19 cellular contexts compared by ENCODE assay signal in the genomic region with DNA sequence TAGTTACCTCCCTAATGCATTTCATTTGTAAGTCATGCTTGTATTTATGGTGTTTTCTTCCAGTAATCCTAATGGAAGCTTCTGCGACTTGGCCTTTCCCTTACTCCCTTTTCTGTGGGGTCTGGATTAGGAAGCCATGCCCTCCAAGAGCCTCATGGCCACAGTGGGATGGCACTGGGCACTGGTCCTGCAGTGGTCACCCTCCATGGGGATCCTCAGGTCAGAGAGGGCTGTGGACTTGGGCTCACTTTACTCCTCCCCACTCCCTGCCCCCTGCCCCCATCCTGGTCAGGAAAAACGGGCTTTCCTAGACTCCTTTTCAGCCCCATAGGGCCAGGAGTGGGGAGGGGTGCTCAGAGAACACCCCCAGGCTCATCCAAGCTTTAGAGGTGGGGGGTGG. TPM values are rescaled to one million over a fixed set of nuclear protein-coding genes. Genes with fewer than 3 reads are reported as not detected.
A peak's percentile ranks its signal among the peaks of the same experiment; 100 is the strongest.
DNase-seq lines count a peak whose midpoint lies in the region; ATAC-seq and TF ChIP-seq lines count a peak whose summit lies in the region.
"Had no signal": no experiment of that assay in that cellular context is flagged by ENCODE, and none has a peak within 500 bp of the region (broad histone marks: within the 10 kb centered on the region; RNA-seq: fewer than 3 reads in every experiment).

No MANE protein-coding gene starts in this region.

- H3K4me3 ChIP-seq in right atrium auricular region: no peak overlapping the region
- H3K4me3 ChIP-seq in left ventricle myocardium inferior: no peak overlapping the region
- H3K4me3 ChIP-seq: body of pancreas, heart right ventricle, spleen, tibial nerve had no signal

- CTCF ChIA-PET in T-cell (lab: Charles Lee): interaction anchor here (0.5 to 2.8 kb wide), 9 partner anchors 11 to 111 kb away, joined by 3 to 52 read pairs (median 9); no protein-coding TSS in a partner anchor
- CTCF ChIA-PET in activated CD4-positive, alpha-beta memory T cell treated with anti-CD3 and anti-CD28 coated beads, Interleukin-2, amount 10 ng/mL, durations not matched to agents 7 days and 5 days (lab: Charles Lee): interaction anchor here (1.3 to 2.9 kb wide), 6 partner anchors 10 to 67 kb away, joined by 4 to 29 read pairs (median 12); no protein-coding TSS in a partner anchor

- peaks cover 0 to 1% of the 10 kb centered on the region in 2 donors for H3K27me3 Mint-ChIP-seq in T-cell
- no peaks in the 10 kb centered on the region for H3K27me3 Mint-ChIP-seq in effector memory CD8-positive, alpha-beta T cell
- H3K27me3 Mint-ChIP-seq in stimulated activated memory B cell treated with anti-CD40 and anti-IgM and Interleukin-4, amounts not matched to agents 10 μg/mL and 1 μg/mL and 100 μg/mL, for 72 hours: peaks cover 58% of the 10 kb centered on the region
- H3K27me3 Mint-ChIP-seq in activated CD4-positive, alpha-beta memory T cell treated with anti-CD3 and anti-CD28 coated beads, Interleukin-2, amount 10 ng/mL, durations not matched to agents 7 days and 5 days: peaks cover 15% of the 10 kb centered on the region
- H3K27me3 Mint-ChIP-seq: stimulated activated naive CD8-positive, alpha-beta T cell treated with anti-CD3 and anti-CD28 coated beads, Interleukin-15, Interleukin-2, amounts not matched to agents 100 ng/mL and 50 ng/mL, for 24 hours had no signal

- peaks cover 51 to 53% (median 52%) of the 10 kb centered on the region in 3 donors for H3K4me1 Mint-ChIP-seq in T-cell
- H3K4me1 Mint-ChIP-seq in effector memory CD8-positive, alpha-beta T cell (ENCODE audit: low read depth in 2 of 2): peaks cover 35 to 40% of the 10 kb centered on the region in 2 donors
- H3K4me1 Mint-ChIP-seq in stimulated activated effector memory CD8-positive, alpha-beta T cell treated with anti-CD3 and anti-CD28 coated beads, Interleukin-12 subunit alpha, Interleukin-12 subunit beta, amount 100 ng/mL, for 72 hours: peaks cover 60% of the 10 kb centered on the region
- H3K4me1 Mint-ChIP-seq in stimulated activated memory B cell treated with anti-CD40 and anti-IgM and Interleukin-4, amounts not matched to agents 10 μg/mL and 1 μg/mL and 100 μg/mL, for 72 hours: peaks cover 7% of the 10 kb centered on the region
- H3K4me1 Mint-ChIP-seq in activated CD4-positive, alpha-beta memory T cell treated with anti-CD3 and anti-CD28 coated beads, Interleukin-2, amount 10 ng/mL, durations not matched to agents 7 days and 5 days: peaks cover 33% of the 10 kb centered on the region

- no peaks in the 10 kb centered on the region for H3K27me3 ChIP-seq in right atrium auricular region
- H3K27me3 ChIP-seq in left ventricle myocardium inferior (ENCODE audit: low read depth): peaks cover 15% of the 10 kb centered on the region
- H3K27me3 ChIP-seq: body of pancreas had no signal

- peak overlapping the region; percentile 95 to 97 for H3K27ac Mint-ChIP-seq in T-cell
- H3K27ac Mint-ChIP-seq in effector memory CD8-positive, alpha-beta T cell: peak overlapping the region; percentile 88 to 94
- H3K27ac Mint-ChIP-seq in stimulated activated effector memory CD8-positive, alpha-beta T cell treated with anti-CD3 and anti-CD28 coated beads, Interleukin-12 subunit alpha, Interleukin-12 subunit beta, amount 100 ng/mL, for 72 hours: peak overlapping the region; percentile 44
- no peak overlapping the region for H3K27ac Mint-ChIP-seq in stimulated activated memory B cell treated with anti-CD40 and anti-IgM and Interleukin-4, amounts not matched to agents 10 μg/mL and 1 μg/mL and 100 μg/mL, for 72 hours
- no peak overlapping the region for H3K27ac Mint-ChIP-seq in activated CD4-positive, alpha-beta memory T cell treated with anti-CD3 and anti-CD28 coated beads, Interleukin-2, amount 10 ng/mL, durations not matched to agents 7 days and 5 days

- no peaks in the 10 kb centered on the region for H3K9me3 ChIP-seq in right atrium auricular region
- no peaks in the 10 kb centered on the region for H3K9me3 ChIP-seq in left ventricle myocardium inferior (replicated peaks)
- H3K9me3 ChIP-seq: body of pancreas, heart right ventricle, SK-N-SH, spleen, tibial nerve had no signal

- no peaks in the 10 kb centered on the region for H3K36me3 Mint-ChIP-seq in T-cell
- H3K36me3 Mint-ChIP-seq in effector memory CD8-positive, alpha-beta T cell (ENCODE audit: insufficient read depth): peaks cover 13% of the 10 kb centered on the region
- H3K36me3 Mint-ChIP-seq in stimulated activated effector memory CD8-positive, alpha-beta T cell treated with anti-CD3 and anti-CD28 coated beads, Interleukin-12 subunit alpha, Interleukin-12 subunit beta, amount 100 ng/mL, for 72 hours: peaks cover 6% of the 10 kb centered on the region
- no peaks in the 10 kb centered on the region for H3K36me3 Mint-ChIP-seq in stimulated activated memory B cell treated with anti-CD40 and anti-IgM and Interleukin-4, amounts not matched to agents 10 μg/mL and 1 μg/mL and 100 μg/mL, for 72 hours
- no peaks in the 10 kb centered on the region for H3K36me3 Mint-ChIP-seq in activated CD4-positive, alpha-beta memory T cell treated with anti-CD3 and anti-CD28 coated beads, Interleukin-2, amount 10 ng/mL, durations not matched to agents 7 days and 5 days (ENCODE audit: low read depth)
- H3K36me3 Mint-ChIP-seq: IgD-negative memory B cell, naive B cell had no signal

- ATAC-seq in T-cell (replicated peaks in 1 of 4): no peak
- ATAC-seq in effector memory CD8-positive, alpha-beta T cell (replicated peaks): no peak
- ATAC-seq in stimulated activated effector memory CD8-positive, alpha-beta T cell treated with anti-CD3 and anti-CD28 coated beads, Interleukin-12 subunit alpha, Interleukin-12 subunit beta, amount 100 ng/mL, for 72 hours: no peak
- no peak for ATAC-seq in stimulated activated memory B cell treated with anti-CD40 and anti-IgM and Interleukin-4, amounts not matched to agents 10 μg/mL and 1 μg/mL and 100 μg/mL, for 72 hours
- ATAC-seq in HG02970 (IDR thresholded peaks at IDR 0.05; ENCODE audit: low FRiP score, unreplicated experiment): no peak

- H3K27ac ChIP-seq in right atrium auricular region: no peak overlapping the region
- no peak overlapping the region for H3K27ac ChIP-seq in left ventricle myocardium inferior (replicated peaks)
- H3K27ac ChIP-seq: body of pancreas, tibial nerve had no signal

- peak; percentile 34 for DNase-seq in right atrium auricular region (ENCODE audit: low spot score)
- no peak for DNase-seq in left ventricle myocardium inferior
- DNase-seq in T-cell: no peak
- DNase-seq in effector memory CD8-positive, alpha-beta T cell: no peak
- DNase-seq in stimulated activated effector memory CD8-positive, alpha-beta T cell treated with anti-CD3 and anti-CD28 coated beads, Interleukin-12 subunit alpha, Interleukin-12 subunit beta, amount 100 ng/mL, for 72 hours (ENCODE audit: low spot score in 2 of 2): no peak
- DNase-seq in activated CD4-positive, alpha-beta memory T cell treated with anti-CD3 and anti-CD28 coated beads, Interleukin-2, amount 10 ng/mL, durations not matched to agents 7 days and 5 days: no peak
- DNase-seq: NCI-H2081 treated with DMSO at 0.1 percent for 48 hours, T1000 had no signal

- H3K36me3 ChIP-seq in right atrium auricular region: no peaks in the 10 kb centered on the region
- H3K36me3 ChIP-seq in left ventricle myocardium inferior: no peaks in the 10 kb centered on the region
- H3K36me3 ChIP-seq: heart right ventricle, spleen, tibial nerve had no signal

- POLR2A ChIA-PET in T-cell (lab: Charles Lee): interaction anchor here in 1 of 2 donors (0.6 to 1.7 kb wide), 2 partner anchors 29 to 91 kb away, joined by 4 to 10 read pairs; no protein-coding TSS in a partner anchor
- POLR2A ChIA-PET in activated CD4-positive, alpha-beta memory T cell treated with anti-CD3 and anti-CD28 coated beads, Interleukin-2, amount 10 ng/mL, durations not matched to agents 7 days and 5 days (lab: Charles Lee): interaction anchor here (1.5 to 2.8 kb wide), 5 partner anchors 13 to 130 kb away, joined by 5 to 21 read pairs (median 12); a partner anchor contains a TSS

- TF ChIP-seq CTCF in right atrium auricular region (IDR thresholded peaks at IDR 0.05) (no peak), left ventricle myocardium inferior (IDR thresholded peaks at IDR 0.05; ENCODE audit: borderline replicate concordance) (no peak)

- H3K4me1 ChIP-seq in right atrium auricular region (no peaks in the 10 kb centered on the region), left ventricle myocardium inferior (no peaks in the 10 kb centered on the region)
- H3K4me1 ChIP-seq: body of pancreas, tibial nerve had no signal

- peak overlapping the region in 2 of 3 donors; percentile 52 to 66 for H3K4me3 Mint-ChIP-seq in T-cell
- peak overlapping the region; percentile 43 to 81 for H3K4me3 Mint-ChIP-seq in effector memory CD8-positive, alpha-beta T cell
- peak overlapping the region; percentile 37 for H3K4me3 Mint-ChIP-seq in stimulated activated effector memory CD8-positive, alpha-beta T cell treated with anti-CD3 and anti-CD28 coated beads, Interleukin-12 subunit alpha, Interleukin-12 subunit beta, amount 100 ng/mL, for 72 hours
- H3K4me3 Mint-ChIP-seq in stimulated activated memory B cell treated with anti-CD40 and anti-IgM and Interleukin-4, amounts not matched to agents 10 μg/mL and 1 μg/mL and 100 μg/mL, for 72 hours: no peak overlapping the region
- no peak overlapping the region for H3K4me3 Mint-ChIP-seq in activated CD4-positive, alpha-beta memory T cell treated with anti-CD3 and anti-CD28 coated beads, Interleukin-2, amount 10 ng/mL, durations not matched to agents 7 days and 5 days
- H3K4me3 Mint-ChIP-seq: IgD-negative memory B cell, naive B cell had no signal

- intact Hi-C loops in left ventricle myocardium inferior (cut with micrococcal nuclease): no loop called here

- H3K9me3 Mint-ChIP-seq in T-cell: no peaks in the 10 kb centered on the region
- H3K9me3 Mint-ChIP-seq in effector memory CD8-positive, alpha-beta T cell: no peaks in the 10 kb centered on the region
- H3K9me3 Mint-ChIP-seq in stimulated activated effector memory CD8-positive, alpha-beta T cell treated with anti-CD3 and anti-CD28 coated beads, Interleukin-12 subunit alpha, Interleukin-12 subunit beta, amount 100 ng/mL, for 72 hours: no peaks in the 10 kb centered on the region
- no peaks in the 10 kb centered on the region for H3K9me3 Mint-ChIP-seq in stimulated activated memory B cell treated with anti-CD40 and anti-IgM and Interleukin-4, amounts not matched to agents 10 μg/mL and 1 μg/mL and 100 μg/mL, for 72 hours
- H3K9me3 Mint-ChIP-seq in activated CD4-positive, alpha-beta memory T cell treated with anti-CD3 and anti-CD28 coated beads, Interleukin-2, amount 10 ng/mL, durations not matched to agents 7 days and 5 days: no peaks in the 10 kb centered on the region
- H3K9me3 Mint-ChIP-seq: IgD-negative memory B cell; naive B cell; stimulated activated naive CD8-positive, alpha-beta T cell treated with anti-CD3 and anti-CD28 coated beads, Interleukin-15, Interleukin-2, amounts not matched to agents 100 ng/mL and 50 ng/mL, for 24 hours had no signal

RNA-seq across cellular contexts. Expression of a gene that starts 49.9 kb away (rescaled TPM):
- 1 to 10 TPM; 2.5 to 8.5 TPM for total RNA-seq in right atrium auricular region
- total RNA-seq in left ventricle myocardium inferior: 4.9 TPM
- 10 to 100 TPM in 1 of 5 donors, 1 to 10 TPM in 4; 4.2 to 10.5 (median 6.8) TPM for total RNA-seq in T-cell
- 1 to 10 TPM; 2.7 to 2.9 TPM for total RNA-seq in activated CD4-positive, alpha-beta memory T cell treated with anti-CD3 and anti-CD28 coated beads, Interleukin-2, amount 10 ng/mL, durations not matched to agents 7 days and 5 days
- total RNA-seq: MCF 10A had no signal

RNA-seq across cellular contexts. Expression of a gene that starts 58.0 kb away (rescaled TPM):
- 1 to 10 TPM; 2.9 to 4.4 TPM for total RNA-seq in right atrium auricular region
- 0.69 TPM for total RNA-seq in left ventricle myocardium inferior
- under 1 TPM; 0.20 to 0.90 (median 0.63) TPM for total RNA-seq in T-cell
- under 1 TPM; 0.20 to 0.33 TPM for total RNA-seq in activated CD4-positive, alpha-beta memory T cell treated with anti-CD3 and anti-CD28 coated beads, Interleukin-2, amount 10 ng/mL, durations not matched to agents 7 days and 5 days
- total RNA-seq: MCF 10A had no signal

Comparison
In these comparisons a context has a peak if more than half of its experiments do, and no peak if none do; other contexts are left out.
1. H3K27ac Mint-ChIP-seq: peak in T-cell (2 of 2), effector memory CD8-positive, alpha-beta T cell (2 of 2) and stimulated activated effector memory CD8-positive, alpha-beta T cell treated with anti-CD3 and anti-CD28 coated beads, Interleukin-12 subunit alpha, Interleukin-12 subunit beta, amount 100 ng/mL, for 72 hours (single experiment); none in stimulated activated memory B cell treated with anti-CD40 and anti-IgM and Interleukin-4, amounts not matched to agents 10 μg/mL and 1 μg/mL and 100 μg/mL, for 72 hours (single experiment) and activated CD4-positive, alpha-beta memory T cell treated with anti-CD3 and anti-CD28 coated beads, Interleukin-2, amount 10 ng/mL, durations not matched to agents 7 days and 5 days (single experiment).
2. H3K4me3 Mint-ChIP-seq: peak in T-cell (2 of 3), effector memory CD8-positive, alpha-beta T cell (2 of 2) and stimulated activated effector memory CD8-positive, alpha-beta T cell treated with anti-CD3 and anti-CD28 coated beads, Interleukin-12 subunit alpha, Interleukin-12 subunit beta, amount 100 ng/mL, for 72 hours (single experiment); none in stimulated activated memory B cell treated with anti-CD40 and anti-IgM and Interleukin-4, amounts not matched to agents 10 μg/mL and 1 μg/mL and 100 μg/mL, for 72 hours (single experiment) and activated CD4-positive, alpha-beta memory T cell treated with anti-CD3 and anti-CD28 coated beads, Interleukin-2, amount 10 ng/mL, durations not matched to agents 7 days and 5 days (single experiment).